In genomic region chr1:209747580-209748262, GRCh38 we compare ENCODE assay signal across 8 cellular contexts. TPM values are rescaled to one million over a fixed set of nuclear protein-coding genes. Genes with fewer than 3 reads are reported as not detected.
DNase-seq lines count a peak whose midpoint lies in the region; ATAC-seq and TF ChIP-seq lines count a peak whose summit lies in the region.

No MANE protein-coding gene starts in this region.

- H3K9ac ChIP-seq in HCT116 (ENCODE audit: low read length) (no peak overlapping the region), MM.1S (ENCODE audit: low read length) (peak overlapping the region; percentile 35; the same call in 1 of the 2 replicates)

- H3F3A ChIP-seq in MM.1S (ENCODE audit: insufficient read depth, low read length): peaks cover 18% of the 10 kb centered on the region

- TF ChIP-seq CTCF in HCT116 (IDR thresholded peaks at IDR 0.05 in 2 of 3, conservative IDR thresholded peaks at IDR 0.05 in 1 of 3; ENCODE audit: borderline replicate concordance in 1 of 3, insufficient read depth in 1 of 3, low read depth in 2 of 3, low read length in 2 of 3): peak; percentile 88 to 97 (median 94)
- TF ChIP-seq CTCF in MM.1S (IDR thresholded peaks at IDR 0.05; ENCODE audit: low read length): peak; percentile 99
- peak; percentile 92 to 97 for TF ChIP-seq CTCF in left lung (IDR thresholded peaks at IDR 0.05)

- H3K27ac Mint-ChIP-seq in activated CD4-positive, alpha-beta T cell treated with anti-CD3 and anti-CD28 coated beads, Interleukin-2, amount 10 ng/mL, durations not matched to agents 24 days and 14 days: peak overlapping the region; percentile 88

- no peak for TF ChIP-seq POLR2A in HCT116 (IDR thresholded peaks at IDR 0.05; ENCODE audit: borderline replicate concordance, extremely low read depth, insufficient read depth, insufficient read length)

- H3K4me1 ChIP-seq in HCT116 (ENCODE audit: control insufficient read depth in 1 of 2, insufficient read depth in 2 of 2, low read length in 2 of 2) (peaks cover 0 to 14% of the 10 kb centered on the region in 2 experiments; a peak in 2 of 4 replicates), MM.1S (ENCODE audit: low read length) (peaks cover 36% of the 10 kb centered on the region), left lung (peaks cover 0 to 55% of the 10 kb centered on the region in 2 donors)

- H3K27me3 ChIP-seq in HCT116 (ENCODE audit: insufficient read depth, low read length) (no peaks in the 10 kb centered on the region), MM.1S (replicated peaks; ENCODE audit: insufficient read depth, low read length) (no peaks in the 10 kb centered on the region), left lung (no peaks in the 10 kb centered on the region)

- H3K9me3 ChIP-seq in HCT116 (ENCODE audit: control insufficient read depth in 1 of 2, insufficient read depth in 1 of 2, low read depth in 1 of 2, low read length in 2 of 2) (no peaks in the 10 kb centered on the region), MM.1S (replicated peaks; ENCODE audit: insufficient read depth, low read length) (no peaks in the 10 kb centered on the region), left lung (no peaks in the 10 kb centered on the region)

- H3K27me3 Mint-ChIP-seq in activated CD4-positive, alpha-beta T cell treated with anti-CD3 and anti-CD28 coated beads, Interleukin-2, amount 10 ng/mL, durations not matched to agents 24 days and 14 days: no peaks in the 10 kb centered on the region

- H4K20me1 ChIP-seq in HCT116 (ENCODE audit: insufficient read depth) (no peaks in the 10 kb centered on the region), MM.1S (ENCODE audit: insufficient read depth, low read length) (no peaks in the 10 kb centered on the region)

- H3K27ac ChIP-seq in HCT116 (ENCODE audit: low read depth, low read length): no peak overlapping the region
- peak overlapping the region; percentile 4; the same call in 1 of the 2 replicates for H3K27ac ChIP-seq in MM.1S (ENCODE audit: low read length)
- H3K27ac ChIP-seq in left lung: peak overlapping the region in 1 of 2 donors; percentile 50

- H3K4me1 Mint-ChIP-seq in activated CD4-positive, alpha-beta T cell treated with anti-CD3 and anti-CD28 coated beads, Interleukin-2, amount 10 ng/mL, durations not matched to agents 24 days and 14 days: peaks cover 70% of the 10 kb centered on the region

- H3K4me3 Mint-ChIP-seq in activated CD4-positive, alpha-beta T cell treated with anti-CD3 and anti-CD28 coated beads, Interleukin-2, amount 10 ng/mL, durations not matched to agents 24 days and 14 days: peak overlapping the region; percentile 83

- no peaks in the 10 kb centered on the region for H3K9me3 Mint-ChIP-seq in activated CD4-positive, alpha-beta T cell treated with anti-CD3 and anti-CD28 coated beads, Interleukin-2, amount 10 ng/mL, durations not matched to agents 24 days and 14 days

- RAD21 ChIA-PET in HCT116 (lab: Charles Lee; ENCODE audit: low non-redundant PET in 1 of 2, low total read pairs in 2 of 2, uncharacterized antibody in 2 of 2, unreplicated experiment in 2 of 2): interaction anchor here in 1 of 2 experiments (0.7 kb wide), 1 partner anchor 171 kb away, joined by 3 read pairs; no protein-coding TSS in a partner anchor

- CTCF ChIA-PET in HCT116 (lab: Charles Lee): interaction anchor here (0.8 to 2.0 kb wide), 17 partner anchors 10 to 180 kb away, joined by 3 to 11 read pairs (median 4); partner anchors contain the start of genes CAMK1G and IRF6

- H3K9me2 ChIP-seq in HCT116 (ENCODE audit: insufficient read depth) (no peaks in the 10 kb centered on the region), MM.1S (replicated peaks; ENCODE audit: insufficient read depth, low read length) (no peaks in the 10 kb centered on the region)

- peak; percentile 54 for DNase-seq in GM04504 (ENCODE audit: low read depth)
- DNase-seq in HCT116 (ENCODE audit: low read depth, low spot score): peak; percentile 98
- peak; percentile 100 for DNase-seq in MM.1S
- peak; percentile 95 for DNase-seq in activated CD4-positive, alpha-beta T cell treated with anti-CD3 and anti-CD28 coated beads, Interleukin-2, amount 10 ng/mL, durations not matched to agents 24 days and 14 days
- DNase-seq in dedifferentiated amniotic fluid mesenchymal stem cell (ENCODE audit: extremely low spot score): peak; percentile 72
- peak; percentile 95 to 97 for DNase-seq in left lung
- DNase-seq in stimulated activated CD4-positive, alpha-beta T cell treated with anti-CD3 and anti-CD28 coated beads, Interleukin-2, amount 100 ng/mL, for 4 hours (ENCODE audit: low read depth): peak; percentile 60
- no peak for DNase-seq in NCI-H128 (lab: John Stamatoyannopoulos, UW; ENCODE audit: unreplicated experiment)

- POLR2A ChIA-PET in HCT116 (lab: Charles Lee): interaction anchor here (1.0 kb wide), 1 partner anchor 98 kb away, joined by 3 read pairs; no protein-coding TSS in a partner anchor

- H3K4me3 ChIP-seq in HCT116 (replicated peaks in 1 of 2; ENCODE audit: low read depth in 1 of 2, low read length in 2 of 2) (no peak overlapping the region), MM.1S (ENCODE audit: low read length) (peak overlapping the region; percentile 40), left lung (peak overlapping the region; percentile 14 to 15)

- intact Hi-C loops in HCT116 (cut with micrococcal nuclease): loop anchor here (1.0 to 2.0 kb wide), 6 partner anchors 37 to 179 kb away; partner anchors contain the start of gene C1orf74
- intact Hi-C loops in activated CD4-positive, alpha-beta T cell treated with anti-CD3 and anti-CD28 coated beads, Interleukin-2, amount 10 ng/mL, durations not matched to agents 24 days and 14 days (cut with micrococcal nuclease): loop anchor here (1.0 to 5.0 kb wide), 9 partner anchors 11 to 178 kb away; no protein-coding TSS in a partner anchor
- intact Hi-C loops in left lung (cut with DNase I): loop anchor here in 1 of 2 donors (5.0 kb wide), 1 partner anchor 170 kb away; no protein-coding TSS in a partner anchor

- H3K36me3 ChIP-seq in HCT116 (ENCODE audit: control insufficient read depth in 1 of 2, insufficient read depth in 2 of 2, low read length in 2 of 2): no peaks in the 10 kb centered on the region
- no peaks in the 10 kb centered on the region for H3K36me3 ChIP-seq in MM.1S (replicated peaks; ENCODE audit: insufficient read depth, low read length)
- no peaks in the 10 kb centered on the region for H3K36me3 ChIP-seq in left lung

- H3K4me2 ChIP-seq in HCT116 (ENCODE audit: low read length): peak overlapping the region; percentile 30
- H3K4me2 ChIP-seq in MM.1S (ENCODE audit: low read depth, low read length): peak overlapping the region; percentile 76

- BruUV-seq in HCT116 (replicated peaks; lab: Mats Ljungman, UMichigan): no TSS peak

- TF ChIP-seq RAD21 in HCT116 (IDR thresholded peaks at IDR 0.05; ENCODE audit: low read depth): peak; percentile 87

- H2AFZ ChIP-seq in HCT116 (ENCODE audit: low read depth, low read length, poor library complexity, severe bottlenecking) (peak overlapping the region; percentile 89), MM.1S (ENCODE audit: low read length) (peak overlapping the region; percentile 89)

- ATAC-seq in HCT116 (peak; percentile 100), left lung (peak; percentile 99)

- H3K79me2 ChIP-seq in HCT116 (ENCODE audit: insufficient read depth, low read length) (no peaks in the 10 kb centered on the region), MM.1S (ENCODE audit: low read length) (no peaks in the 10 kb centered on the region)

- H3K36me3 Mint-ChIP-seq in activated CD4-positive, alpha-beta T cell treated with anti-CD3 and anti-CD28 coated beads, Interleukin-2, amount 10 ng/mL, durations not matched to agents 24 days and 14 days (ENCODE audit: low read depth): peaks cover 6% of the 10 kb centered on the region

TF ChIP-seq in HCT116, 20 proteins besides CTCF, POLR2A, EP300 and RAD21 (continues in another document):
- TF ChIP-seq ZBTB33 (IDR thresholded peaks at IDR 0.05; ENCODE audit: extremely low read depth, insufficient replicate concordance, low read length) (no peak), ATF3 (IDR thresholded peaks at IDR 0.05) (no peak), FOSL1 (IDR thresholded peaks at IDR 0.05; ENCODE audit: low read depth) (peak; percentile 82), CEBPB (IDR thresholded peaks at IDR 0.05; ENCODE audit: low read depth) (no peak; the same call in 1 of the 2 replicates)

RNA-seq across cellular contexts. Expression of gene TRAF3IP3, which starts 8.1 kb away (rescaled TPM):
- 0.34 TPM for total RNA-seq in HCT116 (2021; ENCODE audit: unreplicated experiment)
- polyA plus RNA-seq in HCT116 (2012): 0.02 and 0.03 TPM in 2 replicates
- total RNA-seq in activated CD4-positive, alpha-beta T cell treated with anti-CD3 and anti-CD28 coated beads, Interleukin-2, amount 10 ng/mL, durations not matched to agents 24 days and 14 days: 392 and 394 TPM in 2 replicates
- 10 to 100 TPM in 1 of 2 donors, 1 to 10 TPM in 1; 4.5 to 13.5 TPM for total RNA-seq in left lung

RNA-seq across cellular contexts. Expression of gene C1orf74, which starts 36.6 kb away (rescaled TPM):
- total RNA-seq in HCT116 (2021; ENCODE audit: unreplicated experiment): 5.6 TPM
- 2.7 and 4.1 TPM in 2 replicates for polyA plus RNA-seq in HCT116 (2012)
- 2.4 and 3.2 TPM in 2 replicates for total RNA-seq in activated CD4-positive, alpha-beta T cell treated with anti-CD3 and anti-CD28 coated beads, Interleukin-2, amount 10 ng/mL, durations not matched to agents 24 days and 14 days
- total RNA-seq in left lung: 1 to 10 TPM; 1.8 to 2.2 TPM

RNA-seq across cellular contexts. Expression of gene HSD11B1, which starts 43.1 kb away (rescaled TPM):
- total RNA-seq in HCT116 (2021; ENCODE audit: unreplicated experiment) (0.27 TPM), left lung (10 to 100 TPM in 1 of 2 donors, 1 to 10 TPM in 1; 8.1 to 30.7 TPM)
- not detected in 2 replicates for polyA plus RNA-seq in HCT116 (2012)
- 15.1 TPM in 2 replicates for total RNA-seq in activated CD4-positive, alpha-beta T cell treated with anti-CD3 and anti-CD28 coated beads, Interleukin-2, amount 10 ng/mL, durations not matched to agents 24 days and 14 days

RNA-seq across cellular contexts. Expression of gene IRF6, which starts 58.2 kb away (rescaled TPM):
- total RNA-seq in HCT116 (2021; ENCODE audit: unreplicated experiment) (35.2 TPM), left lung (10 to 100 TPM; 15.7 to 26.5 TPM)
- 29.4 and 35.7 TPM in 2 replicates for polyA plus RNA-seq in HCT116 (2012)
- total RNA-seq in activated CD4-positive, alpha-beta T cell treated with anti-CD3 and anti-CD28 coated beads, Interleukin-2, amount 10 ng/mL, durations not matched to agents 24 days and 14 days: 0.07 TPM in 1 of 2 replicates, not detected in the other

Comparison
In these comparisons a context has a peak if more than half of its experiments do, and no peak if none do; other contexts are left out.
1. H3K4me3 ChIP-seq: peak in MM.1S (single experiment) and left lung (2 of 2); none in HCT116 (0 of 2).
2. RNA of gene TRAF3IP3, which starts 8.1 kb away (total RNA-seq): 392 to 394 TPM in activated CD4-positive, alpha-beta T cell treated with anti-CD3 and anti-CD28 coated beads, Interleukin-2, amount 10 ng/mL, durations not matched to agents 24 days and 14 days; 4.5 to 13.5 TPM in left lung and 0.34 TPM in HCT116 (single experiment); every median in the first group is over 10 times any median in the second.
3. Peak in every context shown above with its lines, with median percentiles within 50 percentile points of each other: CTCF ChIP-seq.